21 cellular contexts compared by ENCODE assay signal in genomic region chr21:29264721-29265120, GRCh38.
"Had no signal": no experiment of that assay in that cellular context is flagged by ENCODE, and none has a peak within 500 bp of the region (broad histone marks: within the 10 kb centered on the region; RNA-seq: fewer than 3 reads in every experiment).

No MANE protein-coding gene starts in this region.

- H3K27ac ChIP-seq: esophagus squamous epithelium, right atrium auricular region, skin epidermis, tibial nerve, vagina had no signal

- H3K27me3 Mint-ChIP-seq: stimulated activated naive CD8-positive, alpha-beta T cell treated with anti-CD3 and anti-CD28 coated beads, Interleukin-15, Interleukin-2, amounts not matched to agents 100 ng/mL and 50 ng/mL, for 24 hours had no signal

- H3K27ac Mint-ChIP-seq: activated CD4-positive, alpha-beta memory T cell treated with anti-CD3 and anti-CD28 coated beads for 36 hours; activated T-helper 1 cell treated with anti-CD3 and anti-CD28 coated beads, Interleukin-12 subunit alpha, Interleukin-12 subunit beta, Interleukin-2, Interleukin-4 antibody, amounts not matched to agents 30 ng/mL and 10 ng/mL and 1 ng/mL, durations not matched to agents 14 hours and 24 hours and 36 hours; progenitor cell of endocrine pancreas; stimulated activated naive CD8-positive, alpha-beta T cell treated with anti-CD3 and anti-CD28 coated beads, Interleukin-15, Interleukin-2, amounts not matched to agents 100 ng/mL and 50 ng/mL, for 24 hours; T-helper 2 cell treated with Interferon-gamma antibody and Interleukin-4, amounts not matched to agents 5 μg/mL and 100 μg/mL, for 36 hours had no signal

- H3K4me1 ChIP-seq: right atrium auricular region, vagina had no signal

- H3K36me3 ChIP-seq: esophagus squamous epithelium, right atrium auricular region, tibial nerve, vagina had no signal

- H3K4me3 Mint-ChIP-seq: activated CD4-positive, alpha-beta memory T cell treated with anti-CD3 and anti-CD28 coated beads for 36 hours; activated T-helper 1 cell treated with anti-CD3 and anti-CD28 coated beads, Interleukin-12 subunit alpha, Interleukin-12 subunit beta, Interleukin-2, Interleukin-4 antibody, amounts not matched to agents 30 ng/mL and 10 ng/mL and 1 ng/mL, durations not matched to agents 14 hours and 24 hours and 36 hours; stimulated activated naive CD8-positive, alpha-beta T cell treated with anti-CD3 and anti-CD28 coated beads, Interleukin-15, Interleukin-2, amounts not matched to agents 100 ng/mL and 50 ng/mL, for 24 hours; T-helper 2 cell treated with Interferon-gamma antibody and Interleukin-4, amounts not matched to agents 5 μg/mL and 100 μg/mL, for 36 hours had no signal

- DNase-seq: activated CD4-positive, alpha-beta memory T cell treated with anti-CD3 and anti-CD28 coated beads for 36 hours; activated T-cell treated with anti-CD3 and anti-CD28 coated beads for 4 hours; aorta; dermis blood vessel endothelial cell; effector memory CD4-positive, alpha-beta T cell; esophagus squamous epithelium; glutamatergic neuron; hypothalamus; islet precursor cell; midbrain; occipital lobe; stimulated activated CD4-positive, alpha-beta T cell treated with anti-CD3 and anti-CD28 coated beads, Interleukin-2, amount 100 ng/mL, for 48 hours had no signal

- H3K36me3 Mint-ChIP-seq: activated CD4-positive, alpha-beta memory T cell treated with anti-CD3 and anti-CD28 coated beads for 36 hours had no signal

- H3K27me3 ChIP-seq: esophagus squamous epithelium, right atrium auricular region, tibial nerve, vagina had no signal

- H3K9me3 Mint-ChIP-seq: activated T-helper 1 cell treated with anti-CD3 and anti-CD28 coated beads, Interleukin-12 subunit alpha, Interleukin-12 subunit beta, Interleukin-2, Interleukin-4 antibody, amounts not matched to agents 30 ng/mL and 10 ng/mL and 1 ng/mL, durations not matched to agents 14 hours and 24 hours and 36 hours; stimulated activated naive CD8-positive, alpha-beta T cell treated with anti-CD3 and anti-CD28 coated beads, Interleukin-15, Interleukin-2, amounts not matched to agents 100 ng/mL and 50 ng/mL, for 24 hours; T-helper 2 cell treated with Interferon-gamma antibody and Interleukin-4, amounts not matched to agents 5 μg/mL and 100 μg/mL, for 36 hours had no signal

- H3K4me3 ChIP-seq: esophagus squamous epithelium, lung, right atrium auricular region, skin epidermis, tibial nerve, vagina had no signal

- H3K9me3 ChIP-seq: esophagus squamous epithelium, right atrium auricular region, tibial nerve, vagina had no signal
